ENCODE assay signal across 8 cellular contexts in the genomic region with DNA sequence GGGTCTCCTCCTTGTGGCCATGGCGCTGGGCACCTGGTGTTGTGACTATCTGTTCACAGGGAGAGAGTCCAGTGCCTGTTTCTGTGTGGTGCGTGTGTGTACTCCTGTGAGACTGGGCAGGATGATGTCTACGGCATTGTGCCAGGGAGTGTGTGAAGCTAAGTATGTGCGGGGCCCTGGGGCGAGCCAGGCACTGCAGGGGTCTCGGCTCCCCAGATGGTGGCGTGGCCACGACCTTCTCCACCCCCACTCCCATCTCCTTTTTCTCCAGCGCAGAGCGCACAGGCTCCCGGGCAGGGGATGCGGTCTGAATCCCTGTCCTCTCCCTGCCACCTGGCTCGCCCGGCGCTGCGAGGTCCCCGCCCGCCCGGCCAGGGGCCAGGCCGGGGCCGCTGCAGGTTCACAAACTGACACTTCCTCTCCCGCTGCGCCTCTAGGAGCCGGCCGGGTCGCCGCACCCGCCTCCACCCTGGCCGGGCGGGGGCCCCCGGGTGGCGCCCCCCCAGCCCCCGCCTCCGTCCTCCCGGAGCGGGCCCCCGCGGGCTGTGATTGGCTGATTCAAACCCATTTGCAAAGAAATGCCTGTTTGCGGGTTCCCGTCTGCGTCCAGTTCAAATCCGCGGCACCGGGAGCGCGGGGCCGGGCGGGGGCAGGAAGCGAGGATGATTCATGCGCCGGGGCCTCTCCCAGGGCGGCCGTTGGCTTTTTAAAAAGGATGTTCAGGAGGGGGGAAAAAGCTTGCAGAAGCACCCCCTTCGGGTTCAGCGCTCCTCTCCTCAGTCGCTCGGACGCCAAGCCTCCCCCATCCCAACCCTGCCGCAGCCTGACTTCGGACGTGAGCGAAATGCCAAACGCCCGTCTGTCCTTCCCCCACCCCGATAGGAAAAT. TPM values are rescaled to one million over a fixed set of nuclear protein-coding genes. Genes with fewer than 3 reads are reported as not detected.
A peak's percentile ranks its signal among the peaks of the same experiment; 100 is the strongest.
DNase-seq lines count a peak whose midpoint lies in the region; ATAC-seq and TF ChIP-seq lines count a peak whose summit lies in the region.

No MANE protein-coding gene starts in this region.

- peak overlapping the region; percentile 81 for H2AFZ ChIP-seq in GM23338

- H3K27ac ChIP-seq in GM23338 (ENCODE audit: low read depth): peak overlapping the region; percentile 92
- H3K27ac ChIP-seq in gastroesophageal sphincter: peak overlapping the region; percentile 98 to 100 (median 98)
- H3K27ac ChIP-seq in suprapubic skin: peak overlapping the region; percentile 90

- peak; percentile 53 for DNase-seq in ELF-1 (ENCODE audit: low read depth, low spot score)
- peak; percentile 85 for DNase-seq in GM23338 (ENCODE audit: low spot score)
- peak; percentile 90 for DNase-seq in Kasumi-1 (lab: John Stamatoyannopoulos, UW)
- DNase-seq in SIG-M5 (lab: John Stamatoyannopoulos, UW): peak; percentile 80
- DNase-seq in activated naive CD4-positive, alpha-beta T cell (lab: John Stamatoyannopoulos, UW): peak in 3 of 4 experiments; percentile 50 to 69 (median 58)
- DNase-seq in nucleus accumbens (lab: John Stamatoyannopoulos, UW): peak in 54 of 56 donors; percentile 24 to 94 (median 66)
- peak; percentile 90 to 92 for DNase-seq in suprapubic skin (ENCODE audit: low spot score in 2 of 2)

- H3F3A ChIP-seq in GM23338 (replicated peaks; ENCODE audit: low read depth): peaks cover 27% of the 10 kb centered on the region

- peaks cover 37% of the 10 kb centered on the region for H3K36me3 Mint-ChIP-seq in GM23338 (ENCODE audit: low read depth)

- WGBS in gastroesophageal sphincter (ENCODE audit: low coverage in 1 of 2), 2 donors: no CpG with 5 or more reads among the region's 65 CpGs
- 4% methylated on average over 46 of the region's 65 CpGs for WGBS in suprapubic skin

- peak overlapping the region; percentile 76; the same call in 1 of the 2 replicates for H3K27ac Mint-ChIP-seq in GM23338

- ATAC-seq in GM23338 (peak; percentile 58), gastroesophageal sphincter (peak; percentile 81)

- no peaks in the 10 kb centered on the region for H3K9me2 ChIP-seq in GM23338 (ENCODE audit: insufficient read depth)

- no peaks in the 10 kb centered on the region for H3K9me3 ChIP-seq in gastroesophageal sphincter
- H3K9me3 ChIP-seq in suprapubic skin: no peaks in the 10 kb centered on the region

- TF ChIP-seq EP300 in gastroesophageal sphincter (IDR thresholded peaks at IDR 0.05): no peak
- no peak for TF ChIP-seq EP300 in suprapubic skin (IDR thresholded peaks at IDR 0.05)

- 0 out of 4 replicates have a peak, but pooled peaks of 1 of the 2 experiments have one; percentile 17 for TF ChIP-seq CTCF in GM23338 (conservative IDR thresholded peaks at IDR 0.05; ENCODE audit: low read depth in 2 of 2)
- peak in 1 of 4 experiments; percentile 44 for TF ChIP-seq CTCF in gastroesophageal sphincter (IDR thresholded peaks at IDR 0.05)
- TF ChIP-seq CTCF in suprapubic skin (IDR thresholded peaks at IDR 0.05): peak in 1 of 2 donors; percentile 1

- H3K36me3 ChIP-seq in GM23338 (ENCODE audit: insufficient read depth): peaks cover 5% of the 10 kb centered on the region; the same call in 1 of the 2 replicates
- H3K36me3 ChIP-seq in gastroesophageal sphincter: peaks cover 0 to 36% of the 10 kb centered on the region in 2 donors
- H3K36me3 ChIP-seq in suprapubic skin: no peaks in the 10 kb centered on the region

- peak overlapping the region; percentile 89 for H3K4me3 ChIP-seq in GM23338
- H3K4me3 ChIP-seq in gastroesophageal sphincter: peak overlapping the region; percentile 80 to 90
- H3K4me3 ChIP-seq in suprapubic skin: peak overlapping the region; percentile 82

- H3K4me1 ChIP-seq in GM23338 (ENCODE audit: insufficient read depth) (peaks cover 44% of the 10 kb centered on the region), gastroesophageal sphincter (peaks cover 0 to 24% (median 11%) of the 10 kb centered on the region in 3 donors), suprapubic skin (peaks cover 26% of the 10 kb centered on the region)

- H3K9me3 Mint-ChIP-seq in GM23338: no peaks in the 10 kb centered on the region

- H4K20me1 ChIP-seq in GM23338 (replicated peaks; ENCODE audit: insufficient read depth): no peaks in the 10 kb centered on the region

- H3K79me2 ChIP-seq in GM23338 (replicated peaks; ENCODE audit: insufficient read depth): peaks cover 6% of the 10 kb centered on the region; the same call in 1 of the 2 replicates

- H3K27me3 ChIP-seq in GM23338 (ENCODE audit: insufficient read depth) (peaks cover 8% of the 10 kb centered on the region), gastroesophageal sphincter (no peaks in the 10 kb centered on the region), suprapubic skin (no peaks in the 10 kb centered on the region)

- H3K4me2 ChIP-seq in GM23338: peak overlapping the region; percentile 91

- peaks cover 26% of the 10 kb centered on the region for H3K27me3 Mint-ChIP-seq in GM23338 (ENCODE audit: insufficient read depth, low read depth, poor library complexity)

- H3K4me3 Mint-ChIP-seq in GM23338: peak overlapping the region; percentile 75

- H3K4me1 Mint-ChIP-seq in GM23338: peaks cover 59% of the 10 kb centered on the region

- peak; percentile 25 to 37 for TF ChIP-seq POLR2A in gastroesophageal sphincter (IDR thresholded peaks at IDR 0.05)
- no peak for TF ChIP-seq POLR2A in suprapubic skin (IDR thresholded peaks at IDR 0.05)

TF ChIP-seq in GM23338, 12 proteins besides CTCF, POLR2A, EP300 and RAD21:
- TF ChIP-seq ZNF331 (CRISPR knock-in tag; IDR thresholded peaks at IDR 0.05; ENCODE audit: low read depth) (no peak), JUNB (IDR thresholded peaks at IDR 0.05; ENCODE audit: unreplicated experiment) (no peak), POLR2AphosphoS5 (IDR thresholded peaks at IDR 0.05; ENCODE audit: low read depth) (peak; percentile 67), EZH2 (IDR thresholded peaks at IDR 0.05; ENCODE audit: low read depth, unreplicated experiment) (no peak)
- TF ChIP-seq, protein P1, sequence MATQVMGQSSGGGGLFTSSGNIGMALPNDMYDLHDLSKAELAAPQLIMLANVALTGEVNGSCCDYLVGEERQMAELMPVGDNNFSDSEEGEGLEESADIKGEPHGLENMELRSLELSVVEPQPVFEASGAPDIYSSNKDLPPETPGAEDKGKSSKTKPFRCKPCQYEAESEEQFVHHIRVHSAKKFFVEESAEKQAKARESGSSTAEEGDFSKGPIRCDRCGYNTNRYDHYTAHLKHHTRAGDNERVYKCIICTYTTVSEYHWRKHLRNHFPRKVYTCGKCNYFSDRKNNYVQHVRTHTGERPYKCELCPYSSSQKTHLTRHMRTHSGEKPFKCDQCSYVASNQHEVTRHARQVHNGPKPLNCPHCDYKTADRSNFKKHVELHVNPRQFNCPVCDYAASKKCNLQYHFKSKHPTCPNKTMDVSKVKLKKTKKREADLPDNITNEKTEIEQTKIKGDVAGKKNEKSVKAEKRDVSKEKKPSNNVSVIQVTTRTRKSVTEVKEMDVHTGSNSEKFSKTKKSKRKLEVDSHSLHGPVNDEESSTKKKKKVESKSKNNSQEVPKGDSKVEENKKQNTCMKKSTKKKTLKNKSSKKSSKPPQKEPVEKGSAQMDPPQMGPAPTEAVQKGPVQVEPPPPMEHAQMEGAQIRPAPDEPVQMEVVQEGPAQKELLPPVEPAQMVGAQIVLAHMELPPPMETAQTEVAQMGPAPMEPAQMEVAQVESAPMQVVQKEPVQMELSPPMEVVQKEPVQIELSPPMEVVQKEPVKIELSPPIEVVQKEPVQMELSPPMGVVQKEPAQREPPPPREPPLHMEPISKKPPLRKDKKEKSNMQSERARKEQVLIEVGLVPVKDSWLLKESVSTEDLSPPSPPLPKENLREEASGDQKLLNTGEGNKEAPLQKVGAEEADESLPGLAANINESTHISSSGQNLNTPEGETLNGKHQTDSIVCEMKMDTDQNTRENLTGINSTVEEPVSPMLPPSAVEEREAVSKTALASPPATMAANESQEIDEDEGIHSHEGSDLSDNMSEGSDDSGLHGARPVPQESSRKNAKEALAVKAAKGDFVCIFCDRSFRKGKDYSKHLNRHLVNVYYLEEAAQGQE (IDR thresholded peaks at IDR 0.05; ENCODE audit: unreplicated experiment): no peak
- TF ChIP-seq, protein P2, sequence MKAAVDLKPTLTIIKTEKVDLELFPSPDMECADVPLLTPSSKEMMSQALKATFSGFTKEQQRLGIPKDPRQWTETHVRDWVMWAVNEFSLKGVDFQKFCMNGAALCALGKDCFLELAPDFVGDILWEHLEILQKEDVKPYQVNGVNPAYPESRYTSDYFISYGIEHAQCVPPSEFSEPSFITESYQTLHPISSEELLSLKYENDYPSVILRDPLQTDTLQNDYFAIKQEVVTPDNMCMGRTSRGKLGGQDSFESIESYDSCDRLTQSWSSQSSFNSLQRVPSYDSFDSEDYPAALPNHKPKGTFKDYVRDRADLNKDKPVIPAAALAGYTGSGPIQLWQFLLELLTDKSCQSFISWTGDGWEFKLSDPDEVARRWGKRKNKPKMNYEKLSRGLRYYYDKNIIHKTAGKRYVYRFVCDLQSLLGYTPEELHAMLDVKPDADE (IDR thresholded peaks at IDR 0.05): peak; percentile 34; the same call in 1 of the 2 replicates

RNA-seq across cellular contexts. Expression of a gene that starts 0.8 kb away (rescaled TPM):
- total RNA-seq in GM23338 (2014; rRNA removed; shearing (Covaris generic)): 31.0 and 33.7 TPM in 2 replicates
- polyA plus RNA-seq in GM23338 (2016; fragmentation: Nextera tagmentation; extraction: Ambion mirVana): 13.1 and 16.8 TPM in 2 replicates
- 10 to 100 TPM; 27.0 to 82.5 (median 54.3) TPM for total RNA-seq in gastroesophageal sphincter
- total RNA-seq in suprapubic skin: 10 to 100 TPM; 11.3 to 15.5 (median 13.8) TPM

RNA-seq across cellular contexts. Expression of a gene that starts 33.5 kb away (rescaled TPM):
- total RNA-seq in GM23338 (2014; rRNA removed; shearing (Covaris generic)): 40.5 and 49.4 TPM in 2 replicates
- 21.9 and 23.9 TPM in 2 replicates for polyA plus RNA-seq in GM23338 (2016; fragmentation: Nextera tagmentation; extraction: Ambion mirVana)
- 10 to 100 TPM; 26.8 to 42.8 (median 33.2) TPM for total RNA-seq in gastroesophageal sphincter
- total RNA-seq in suprapubic skin: 10 to 100 TPM; 30.7 to 47.7 (median 33.0) TPM

RNA-seq across cellular contexts. Expression of a gene that starts 50.4 kb away (rescaled TPM):
- total RNA-seq in GM23338 (2014; rRNA removed; shearing (Covaris generic)): 1.0 and 1.4 TPM in 2 replicates
- polyA plus RNA-seq in GM23338 (2016; fragmentation: Nextera tagmentation; extraction: Ambion mirVana): 0.39 and 0.63 TPM in 2 replicates
- 10 to 100 TPM in 1 of 4 donors, 1 to 10 TPM in 3; 1.2 to 14.3 (median 7.1) TPM for total RNA-seq in gastroesophageal sphincter
- total RNA-seq in suprapubic skin: 10 to 100 TPM in 1 of 4 donors, 1 to 10 TPM in 3; 3.5 to 12.2 (median 7.5) TPM

Comparison
In these comparisons a context has a peak if more than half of its experiments do, and no peak if none do; other contexts are left out.
1. Peak in every context shown above with its lines: DNase-seq, ATAC-seq, H3K4me3 ChIP-seq and H3K27ac ChIP-seq.
2. POLR2A ChIP-seq: peak in gastroesophageal sphincter (2 of 2); none in suprapubic skin (0 of 2).